34 cellular contexts compared by ENCODE assay signal in the genomic region with DNA sequence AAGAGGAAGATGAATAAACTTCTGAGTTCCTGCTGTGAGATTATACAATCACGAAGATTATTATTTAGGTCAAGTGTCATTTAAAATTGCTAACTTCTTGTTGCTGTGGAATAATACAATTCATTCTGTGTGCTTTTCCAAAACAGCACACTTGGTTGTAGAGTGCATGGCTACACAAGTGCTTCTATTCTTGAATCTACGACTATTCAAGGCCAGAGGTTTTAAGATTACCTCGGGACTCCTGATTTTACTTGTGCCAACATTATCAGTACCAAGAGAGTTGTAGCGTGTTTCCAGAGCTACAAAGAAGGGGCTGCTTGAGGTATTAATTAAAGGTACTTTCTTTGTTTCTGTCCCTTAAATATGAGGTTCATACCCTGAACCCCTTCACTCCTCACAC.
"Had no signal": no experiment of that assay in that cellular context is flagged by ENCODE, and none has a peak within 500 bp of the region (broad histone marks: within the 10 kb centered on the region; RNA-seq: fewer than 3 reads in every experiment).

No MANE protein-coding gene starts in this region.

- H3K4me2 ChIP-seq: KMS-11 had no signal

- H3K36me3 ChIP-seq: adrenal gland, breast epithelium had no signal

- H3K27ac ChIP-seq: adrenal gland, body of pancreas, breast epithelium, KMS-11, VCaP had no signal

- H3K9me3 ChIP-seq: adrenal gland, body of pancreas had no signal

- ATAC-seq: activated naive CD4-positive, alpha-beta T cell treated with anti-CD3 and anti-CD28 coated beads, Interleukin-2, amount 50 U/mL, for 72 hours; activated T-cell treated with anti-CD3 and anti-CD28 coated beads, Interleukin-2, amount 50 U/mL, for 4 hours; body of pancreas; Panc1 had no signal

- H3K27ac Mint-ChIP-seq: activated B cell treated with CpG ODN at 0.5 μM for 24 hours; activated CD4-positive, alpha-beta memory T cell treated with anti-CD3 and anti-CD28 coated beads for 36 hours; activated naive CD4-positive, alpha-beta T cell treated with anti-CD3 and anti-CD28 coated beads for 36 hours; activated naive CD4-positive, alpha-beta T cell treated with anti-CD3 and anti-CD28 coated beads, Interleukin-2, amount 50 U/mL, for 72 hours; activated T-helper 1 cell treated with anti-CD3 and anti-CD28 coated beads, Interleukin-12 subunit alpha, Interleukin-12 subunit beta, Interleukin-2, Interleukin-4 antibody, amounts not matched to agents 30 ng/mL and 10 ng/mL and 1 ng/mL, durations not matched to agents 14 hours and 24 hours and 36 hours had no signal

- DNase-seq: activated B cell treated with CpG ODN at 0.5 μM for 24 hours; activated CD4-positive, alpha-beta memory T cell treated with anti-CD3 and anti-CD28 coated beads for 36 hours; activated CD4-positive, alpha-beta T cell treated with anti-CD3 and anti-CD28 coated beads for 4 hours; activated CD4-positive, alpha-beta T cell treated with anti-CD3 and anti-CD28 coated beads, Interleukin-2, amount 50 U/mL, for 1 hour; activated CD4-positive, CD25-positive, alpha-beta regulatory T cell treated with anti-CD3 and anti-CD28 coated beads, Interleukin-2, amount 50 U/mL, for 72 hours; activated CD8-positive, alpha-beta memory T cell treated with anti-CD3 and anti-CD28 coated beads, Interleukin-2, amount 50 U/mL, for 4 hours; activated gamma-delta T cell treated with Interleukin-2 at 50 U/mL for 16 hours; activated naive CD4-positive, alpha-beta T cell treated with anti-CD3 and anti-CD28 coated beads for 36 hours; activated T-cell treated with anti-CD3 and anti-CD28 coated beads for 4 hours; activated T-cell treated with anti-CD3 and anti-CD28 coated beads, Interleukin-2, amount 50 U/mL, for 4 hours; adrenal gland; body of pancreas; central memory CD4-positive, alpha-beta T cell; NCI-H1092 treated with DMSO at 0.1 percent for 48 hours; NCI-H1436; NCI-H1694; NCI-H1930; NCI-H2081 treated with DMSO at 0.1 percent for 48 hours; NCI-H2171; NCI-H226; NCI-H446 treated with DMSO at 0.1 percent for 48 hours; NCI-H524; NCI-H69; SIG-M5; SW 1271; T-helper 1 cell; T-helper 2 cell; T-helper 9 cell had no signal

- H3K4me3 Mint-ChIP-seq: activated B cell treated with CpG ODN at 0.5 μM for 24 hours; activated CD4-positive, alpha-beta memory T cell treated with anti-CD3 and anti-CD28 coated beads for 36 hours; activated naive CD4-positive, alpha-beta T cell treated with anti-CD3 and anti-CD28 coated beads for 36 hours; activated T-cell treated with anti-CD3 and anti-CD28 coated beads, Interleukin-2, amount 50 U/mL, for 4 hours; activated T-helper 1 cell treated with anti-CD3 and anti-CD28 coated beads, Interleukin-12 subunit alpha, Interleukin-12 subunit beta, Interleukin-2, Interleukin-4 antibody, amounts not matched to agents 30 ng/mL and 10 ng/mL and 1 ng/mL, durations not matched to agents 14 hours and 24 hours and 36 hours had no signal

- H3K4me1 Mint-ChIP-seq: activated B cell treated with CpG ODN at 0.5 μM for 24 hours had no signal

- H3K36me3 Mint-ChIP-seq: activated CD4-positive, alpha-beta memory T cell treated with anti-CD3 and anti-CD28 coated beads for 36 hours; activated naive CD4-positive, alpha-beta T cell treated with anti-CD3 and anti-CD28 coated beads, Interleukin-2, amount 50 U/mL, for 72 hours had no signal

- H3K27me3 ChIP-seq: adrenal gland, body of pancreas, breast epithelium had no signal

- H3K9ac ChIP-seq: KMS-11 had no signal

- H3K4me3 ChIP-seq: adrenal gland, body of pancreas, breast epithelium had no signal

- H3K27me3 Mint-ChIP-seq: activated B cell treated with CpG ODN at 0.5 μM for 24 hours; activated CD4-positive, alpha-beta memory T cell treated with anti-CD3 and anti-CD28 coated beads for 36 hours had no signal

- H3K4me1 ChIP-seq: adrenal gland, body of pancreas, breast epithelium had no signal
